In the genomic region with DNA sequence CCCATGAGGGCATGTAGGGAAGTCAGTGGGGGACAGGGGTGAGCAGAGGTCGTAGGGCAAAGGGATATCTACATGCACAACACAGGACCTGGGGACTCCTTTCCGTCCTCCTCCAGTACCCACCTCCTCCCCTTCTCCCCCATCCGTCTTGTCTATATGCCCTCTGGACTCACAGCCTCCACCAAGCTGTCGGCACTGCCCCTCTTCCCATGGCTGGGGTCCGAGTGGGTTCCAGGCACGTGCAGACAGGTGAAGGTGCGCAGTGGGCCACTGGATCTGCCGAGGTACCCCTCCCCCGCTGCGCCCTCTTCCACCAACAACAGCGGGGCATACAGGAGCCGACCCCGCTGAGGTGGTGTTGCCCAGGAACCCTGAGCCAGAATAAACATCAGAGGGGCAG, we compare ENCODE assay signal across 16 cellular contexts. TPM values are rescaled to one million over a fixed set of nuclear protein-coding genes. Genes with fewer than 3 reads are reported as not detected.
DNase-seq lines count a peak whose midpoint lies in the region; TF ChIP-seq lines count a peak whose summit lies in the region.
"Had no signal": no experiment of that assay in that cellular context is flagged by ENCODE, and none has a peak within 500 bp of the region (broad histone marks: within the 10 kb centered on the region; RNA-seq: fewer than 3 reads in every experiment).

No MANE protein-coding gene starts in this region.

- H2BK12ac ChIP-seq in neuronal stem cell (ENCODE audit: low read length): no peak overlapping the region

- peaks cover 0 to under 1% of the 10 kb centered on the region in 2 donors for H3K4me1 ChIP-seq in neuronal stem cell (ENCODE audit: control insufficient read depth in 2 of 2, insufficient read depth in 1 of 2, low read depth in 1 of 2, low read length in 2 of 2)

- H3K9ac ChIP-seq in neuronal stem cell (ENCODE audit: low read depth, low read length, poor library complexity): no peak overlapping the region

- H2BK5ac ChIP-seq in neuronal stem cell (ENCODE audit: low read length): peak overlapping the region; percentile 24

- H3K27ac ChIP-seq in neuronal stem cell (replicated peaks; ENCODE audit: low read length) (no peak overlapping the region), temporal lobe (ENCODE audit: low read depth, low read length) (peak overlapping the region; percentile 58)

- no peaks in the 10 kb centered on the region for H3K9me3 ChIP-seq in neuronal stem cell (replicated peaks in 1 of 2; ENCODE audit: control insufficient read depth in 2 of 2, insufficient read depth in 1 of 2, low read depth in 1 of 2, low read length in 2 of 2)
- H3K9me3 ChIP-seq: Caco-2, HAP-1 had no signal

- H3K27me3 ChIP-seq in neuronal stem cell (ENCODE audit: control insufficient read depth in 3 of 3, insufficient read depth in 3 of 3, low read depth in 1 of 3, low read length in 3 of 3): peaks cover 0 to 15% (median 0%) of the 10 kb centered on the region in 3 experiments

- peaks cover 3% of the 10 kb centered on the region for H3K4me1 Mint-ChIP-seq in chondrocyte (ENCODE audit: low read depth)
- H3K4me1 Mint-ChIP-seq in CD14-positive monocyte: peaks cover 6% of the 10 kb centered on the region

- H3K27ac Mint-ChIP-seq in chondrocyte (ENCODE audit: unreplicated experiment) (no peak overlapping the region), CD14-positive monocyte (no peak overlapping the region)
- H3K27ac Mint-ChIP-seq: CD4-positive, CD25-positive, alpha-beta regulatory T cell; CD8-positive, alpha-beta T cell; HFFc6 had no signal

- no peaks in the 10 kb centered on the region for H3K27me3 Mint-ChIP-seq in chondrocyte (ENCODE audit: low read depth)
- peaks cover 0 to 6% (median 1%) of the 10 kb centered on the region in 3 donors for H3K27me3 Mint-ChIP-seq in CD14-positive monocyte (ENCODE audit: low read depth in 3 of 3)
- H3K27me3 Mint-ChIP-seq: CD4-positive, CD25-positive, alpha-beta regulatory T cell had no signal

- H3K4ac ChIP-seq in neuronal stem cell (ENCODE audit: low read length): no peak overlapping the region

- H3K79me1 ChIP-seq in neuronal stem cell (ENCODE audit: low read depth, low read length): no peaks in the 10 kb centered on the region

- peak; percentile 79 for DNase-seq in chondrocyte (ENCODE audit: low spot score)
- no peak for DNase-seq in neuronal stem cell (ENCODE audit: low spot score)
- no peak for DNase-seq in CD14-positive monocyte (ENCODE audit: low spot score)
- DNase-seq in SIG-M5 (lab: John Stamatoyannopoulos, UW): no peak
- DNase-seq in NCI-H1417 treated with DMSO at 0.1 percent for 48 hours (lab: John Stamatoyannopoulos, UW): no peak
- DNase-seq: Caco-2; CD4-positive, CD25-positive, alpha-beta regulatory T cell; CD8-positive, alpha-beta T cell; DMS153; DND-41; GOT3; HFFc6 had no signal

- H3K18ac ChIP-seq in neuronal stem cell (ENCODE audit: low read length): no peak overlapping the region

- no peak overlapping the region for H2BK15ac ChIP-seq in neuronal stem cell (ENCODE audit: low read length)

- TF ChIP-seq CTCF in chondrocyte (IDR thresholded peaks at IDR 0.05) (no peak), CD14-positive monocyte (IDR thresholded peaks at IDR 0.05) (no peak)

- no CpG with 5 or more reads among the region's 13 CpGs for WGBS in neuronal stem cell (ENCODE audit: extremely low coverage in 2 of 2, insufficient read length in 2 of 2, insufficient replicate concordance in 1 of 2), 2 donors

- no peak overlapping the region for H3K23ac ChIP-seq in neuronal stem cell (ENCODE audit: low read depth, low read length, poor library complexity)

- no peaks in the 10 kb centered on the region for H3K9me3 Mint-ChIP-seq in chondrocyte (ENCODE audit: low read depth)
- H3K9me3 Mint-ChIP-seq in CD14-positive monocyte: peaks cover 0 to 3% (median 0%) of the 10 kb centered on the region in 7 donors
- H3K9me3 Mint-ChIP-seq: CD8-positive, alpha-beta T cell; HFFc6 had no signal

- H3K36me3 Mint-ChIP-seq in chondrocyte (ENCODE audit: low read depth): no peaks in the 10 kb centered on the region
- no peaks in the 10 kb centered on the region for H3K36me3 Mint-ChIP-seq in CD14-positive monocyte
- H3K36me3 Mint-ChIP-seq: CD4-positive, CD25-positive, alpha-beta regulatory T cell; CD8-positive, alpha-beta T cell had no signal

- no peak overlapping the region for H3K14ac ChIP-seq in neuronal stem cell (ENCODE audit: low read length)

- no peaks in the 10 kb centered on the region for H3K36me3 ChIP-seq in neuronal stem cell (replicated peaks in 1 of 2; ENCODE audit: control insufficient read depth in 2 of 2, insufficient read depth in 2 of 2, low read length in 2 of 2)
- H3K36me3 ChIP-seq: HAP-1 had no signal

- H3K4me3 ChIP-seq in neuronal stem cell (ENCODE audit: low read length in 2 of 2): peak overlapping the region in 1 of 2 donors; percentile 47
- H3K4me3 ChIP-seq: HAP-1 had no signal

- no peak overlapping the region for H3K4me3 Mint-ChIP-seq in chondrocyte (ENCODE audit: unreplicated experiment)
- H3K4me3 Mint-ChIP-seq in CD14-positive monocyte: no peak overlapping the region
- H3K4me3 Mint-ChIP-seq: CD4-positive, CD25-positive, alpha-beta regulatory T cell; CD8-positive, alpha-beta T cell; HFFc6 had no signal

- H4K91ac ChIP-seq in neuronal stem cell (ENCODE audit: low read depth, low read length, poor library complexity): no peak overlapping the region

- H4K8ac ChIP-seq in neuronal stem cell (ENCODE audit: low read depth, low read length): no peak overlapping the region

- no peak overlapping the region for H3K4me2 ChIP-seq in neuronal stem cell (ENCODE audit: insufficient read depth, low read length, poor library complexity, severe bottlenecking)

- H2AFZ ChIP-seq in neuronal stem cell (ENCODE audit: low read length): no peak overlapping the region

- H2AK5ac ChIP-seq in neuronal stem cell (ENCODE audit: low read depth, low read length): no peak overlapping the region

- H2BK120ac ChIP-seq in neuronal stem cell (ENCODE audit: low read depth, low read length): no peak overlapping the region

- intact Hi-C loops in CD14-positive monocyte (cut with micrococcal nuclease): no loop called here

RNA-seq across cellular contexts. Expression of a gene that starts 5.5 kb away (rescaled TPM):
- 0.87 to 1.5 TPM (median 1.4 TPM) in 3 replicates for total RNA-seq in chondrocyte
- polyA plus RNA-seq in neuronal stem cell (2013, experiment 1 of 2): 0.32 TPM
- polyA plus RNA-seq in neuronal stem cell (2013, experiment 2 of 2): 0.37 TPM
- total RNA-seq in temporal lobe: 107 TPM
- under 1 TPM; 0.27 to 0.68 TPM for polyA plus RNA-seq in CD14-positive monocyte

RNA-seq across cellular contexts. Expression of a gene that starts 19.3 kb away (rescaled TPM):
- total RNA-seq in chondrocyte (7.2 to 8.2 TPM (median 7.5 TPM) in 3 replicates), temporal lobe (0.74 TPM)
- 4.5 TPM for polyA plus RNA-seq in neuronal stem cell (2013, experiment 1 of 2)
- polyA plus RNA-seq in neuronal stem cell (2013, experiment 2 of 2): 4.1 TPM
- 1 to 10 TPM; 4.4 to 5.4 TPM for polyA plus RNA-seq in CD14-positive monocyte

RNA-seq across cellular contexts. Expression of a gene that starts 27.7 kb away (rescaled TPM):
- total RNA-seq in chondrocyte (not detected in 3 replicates), temporal lobe (not detected)
- 0.56 TPM for polyA plus RNA-seq in neuronal stem cell (2013, experiment 1 of 2)
- 0.58 TPM for polyA plus RNA-seq in neuronal stem cell (2013, experiment 2 of 2)
- polyA plus RNA-seq in CD14-positive monocyte: not detected
- total RNA-seq: A172, A673, HFFc6 had no signal
- polyA plus RNA-seq: CD4-positive, CD25-positive, alpha-beta regulatory T cell had no signal

RNA-seq across cellular contexts. Expression of a gene that starts 29.8 kb away (rescaled TPM):
- 12.3 to 13.2 TPM (median 12.8 TPM) in 3 replicates for total RNA-seq in chondrocyte
- 7.9 TPM for polyA plus RNA-seq in neuronal stem cell (2013, experiment 1 of 2)
- polyA plus RNA-seq in neuronal stem cell (2013, experiment 2 of 2): 7.4 TPM
- total RNA-seq in temporal lobe: 5.4 TPM
- 10 to 100 TPM; 36.2 to 36.3 TPM for polyA plus RNA-seq in CD14-positive monocyte

RNA-seq across cellular contexts. Expression of a gene that starts 33.7 kb away (rescaled TPM):
- 120 to 203 TPM (median 187 TPM) in 3 replicates for total RNA-seq in chondrocyte
- 3.8 TPM for polyA plus RNA-seq in neuronal stem cell (2013, experiment 1 of 2)
- polyA plus RNA-seq in neuronal stem cell (2013, experiment 2 of 2): 3.8 TPM
- 1.2 TPM for total RNA-seq in temporal lobe
- 100 to 1,000 TPM; 280 to 374 TPM for polyA plus RNA-seq in CD14-positive monocyte

Comparison
In these comparisons a context has a peak if more than half of its experiments do, and no peak if none do; other contexts are left out.
1. RNA of a gene that starts 5.5 kb away (total RNA-seq): 107 TPM in temporal lobe (single experiment); 0.87 to 1.5 TPM in chondrocyte; every median in the first group is over 10 times any median in the second.